ENCODE assay signal across 8 cellular contexts in genomic region chr19:45887311-45887710, GRCh38. TPM values are rescaled to one million over a fixed set of nuclear protein-coding genes. Genes with fewer than 3 reads are reported as not detected.
DNase-seq lines count a peak whose midpoint lies in the region; ATAC-seq and TF ChIP-seq lines count a peak whose summit lies in the region.

No MANE protein-coding gene starts in this region.

- peak overlapping the region; percentile 90 for H3K4me2 ChIP-seq in mammary epithelial cell (ENCODE audit: insufficient read depth, low read depth, low read length)

- H3K27ac ChIP-seq in A673 (ENCODE audit: low read depth, low read length, poor library complexity, severe bottlenecking) (peak overlapping the region; percentile 90), mammary epithelial cell (ENCODE audit: insufficient read depth, low read depth, low read length) (peak overlapping the region; percentile 73), muscle layer of colon (ENCODE audit: low read depth, low read length) (peak overlapping the region; percentile 89)

- H3K9ac ChIP-seq in mammary epithelial cell (ENCODE audit: insufficient read depth, low read length): peak overlapping the region; percentile 64
- H3K9ac ChIP-seq in muscle layer of colon (ENCODE audit: low read length): peak overlapping the region; percentile 94

- no peak for TF ChIP-seq CTCF in A673 (conservative IDR thresholded peaks at IDR 0.05; ENCODE audit: low read depth, low read length)
- TF ChIP-seq CTCF in mammary epithelial cell (conservative IDR thresholded peaks at IDR 0.05 in 1 of 2, IDR thresholded peaks at IDR 0.05 in 1 of 2; ENCODE audit: extremely low read depth in 1 of 2, insufficient read depth in 1 of 2, low read depth in 1 of 2, low read length in 2 of 2): no peak

- peak overlapping the region; percentile 38 to 100 (median 98) for H3K4me3 Mint-ChIP-seq in IgD-negative memory B cell

- peaks cover 8 to 22% (median 13%) of the 10 kb centered on the region in 3 donors for H3K4me1 Mint-ChIP-seq in IgD-negative memory B cell

- peaks cover 29% of the 10 kb centered on the region for H3K4me1 ChIP-seq in A673 (ENCODE audit: insufficient read depth, low read length, poor library complexity, severe bottlenecking)
- peaks cover 32% of the 10 kb centered on the region for H3K4me1 ChIP-seq in mammary epithelial cell (ENCODE audit: insufficient read depth, low read length)
- H3K4me1 ChIP-seq in muscle layer of colon (ENCODE audit: insufficient read depth, low read length): peaks cover 31% of the 10 kb centered on the region

- ATAC-seq in HG02642 (IDR thresholded peaks at IDR 0.05; ENCODE audit: poor library complexity, unreplicated experiment): no peak

- in situ Hi-C loops in mammary epithelial cell (cut with MboI; ENCODE audit: low sequenced_read_pairs in 2 of 2): no loop called here

- peak overlapping the region; percentile 96 for H2AFZ ChIP-seq in mammary epithelial cell (ENCODE audit: low read depth, low read length)

- H3K9me3 ChIP-seq in A673 (ENCODE audit: low read depth, low read length, poor library complexity, severe bottlenecking) (no peaks in the 10 kb centered on the region), mammary epithelial cell (replicated peaks; ENCODE audit: insufficient read depth, low read length) (no peaks in the 10 kb centered on the region), muscle layer of colon (ENCODE audit: low read length) (no peaks in the 10 kb centered on the region)

- intact Hi-C loops in A673 (cut with micrococcal nuclease; ENCODE audit: unreplicated experiment): no loop called here
- intact Hi-C loops in mammary epithelial cell (cut with micrococcal nuclease): loop anchor here (2.0 to 10.0 kb wide), 4 partner anchors 110 to 187 kb away; partner anchors contain the start of gene CCDC61
- intact Hi-C loops in posterior vena cava (cut with DNase I): no loop called here

- DNase-seq in A673 (ENCODE audit: low spot score) (no peak), mammary epithelial cell (no peak), posterior vena cava (ENCODE audit: low spot score) (no peak)
- DNase-seq in stimulated activated CD8-positive, alpha-beta memory T cell treated with anti-CD3 and anti-CD28 coated beads, Interleukin-4, amount 100 ng/mL, for 48 hours: no peak
- no peak for DNase-seq in stimulated activated CD4-positive, alpha-beta T cell treated with anti-CD3 and anti-CD28 coated beads, Interleukin-2, amount 100 ng/mL, for 48 hours

- peaks cover 7% of the 10 kb centered on the region for H3K36me3 Mint-ChIP-seq in IgD-negative memory B cell

- 57% methylated on average over 4 of the region's 5 CpGs for WGBS in mammary epithelial cell (ENCODE audit: low coverage, missing lambda C conversion rate)

- H3K27ac Mint-ChIP-seq in IgD-negative memory B cell: peak overlapping the region in 1 of 3 donors; percentile 98

- H3K27me3 ChIP-seq in A673 (replicated peaks; ENCODE audit: insufficient read depth, low read depth, low read length, poor library complexity) (no peaks in the 10 kb centered on the region), mammary epithelial cell (ENCODE audit: insufficient read depth, low read length) (no peaks in the 10 kb centered on the region), muscle layer of colon (ENCODE audit: control insufficient read depth in 1 of 2, insufficient read depth in 2 of 2, low read length in 2 of 2) (no peaks in the 10 kb centered on the region)

- BruUV-seq in A673 (replicated peaks; lab: Mats Ljungman, UMichigan): no TSS peak
- TSS peak; percentile 60 for BruUV-seq in mammary epithelial cell (replicated peaks; lab: Mats Ljungman, UMichigan)

- peaks cover 20% of the 10 kb centered on the region for H3K79me2 ChIP-seq in mammary epithelial cell (ENCODE audit: insufficient read depth, low read length)

- CTCF ChIA-PET in A673 (lab: Charles Lee): no interaction called here
- CTCF ChIA-PET in mammary epithelial cell (lab: Charles Lee; ENCODE audit: low non-redundant PET): no interaction called here

- POLR2A ChIA-PET in A673 (lab: Charles Lee; ENCODE audit: low non-redundant PET): no interaction called here

- peaks cover 3% of the 10 kb centered on the region for H3K27me3 Mint-ChIP-seq in IgD-negative memory B cell

- H3K9me3 Mint-ChIP-seq in IgD-negative memory B cell: no peaks in the 10 kb centered on the region

- H4K20me1 ChIP-seq in mammary epithelial cell (ENCODE audit: insufficient read depth, low read length): no peaks in the 10 kb centered on the region

- peaks cover 2% of the 10 kb centered on the region for H3K36me3 ChIP-seq in A673 (ENCODE audit: insufficient read depth, low read length, poor library complexity, severe bottlenecking)
- no peaks in the 10 kb centered on the region for H3K36me3 ChIP-seq in mammary epithelial cell (ENCODE audit: insufficient read depth, low read length)
- no peaks in the 10 kb centered on the region for H3K36me3 ChIP-seq in muscle layer of colon (ENCODE audit: insufficient read depth, low read length)

- dilution Hi-C loops in mammary epithelial cell (cut with HindIII; ENCODE audit: low sequenced_read_pairs): no loop called here

- H3K4me3 ChIP-seq in A673 (ENCODE audit: low read depth, low read length, poor library complexity, severe bottlenecking) (peak overlapping the region; percentile 79), mammary epithelial cell (replicated peaks in 1 of 3; ENCODE audit: insufficient read depth in 1 of 3, low read depth in 2 of 3, low read length in 3 of 3) (peak overlapping the region; percentile 54 to 74 (median 61)), muscle layer of colon (ENCODE audit: low read depth in 1 of 2, low read length in 2 of 2) (peak overlapping the region; percentile 55 to 84)

RNA-seq across cellular contexts. Expression of gene IRF2BP1, which starts 1.4 kb away (rescaled TPM):
- total RNA-seq in A673 (2021) (29.7 and 34.5 TPM in 2 replicates), mammary epithelial cell (10 to 100 TPM; 15.9 to 28.0 TPM), posterior vena cava (10 to 100 TPM; 14.3 to 14.5 TPM)
- polyA plus RNA-seq in IgD-negative memory B cell (10.0 TPM), mammary epithelial cell (5.7 TPM)
- 6.1 TPM for polyA minus RNA-seq in mammary epithelial cell

RNA-seq across cellular contexts. Expression of gene MYPOP, which starts 15.1 kb away (rescaled TPM):
- total RNA-seq in A673 (2021) (11.4 and 13.5 TPM in 2 replicates), mammary epithelial cell (1 to 10 TPM; 1.8 to 8.9 TPM), posterior vena cava (1 to 10 TPM; 4.3 to 6.1 TPM)
- polyA plus RNA-seq in IgD-negative memory B cell (0.70 TPM), mammary epithelial cell (1.4 TPM)
- polyA minus RNA-seq in mammary epithelial cell: 1.8 TPM

RNA-seq across cellular contexts. Expression of gene FOXA3, which starts 23.2 kb away (rescaled TPM):
- total RNA-seq in A673 (2021) (not detected in 2 replicates), mammary epithelial cell (not detected), posterior vena cava (not detected)
- polyA plus RNA-seq in IgD-negative memory B cell (not detected), mammary epithelial cell (not detected)
- polyA minus RNA-seq in mammary epithelial cell: not detected

RNA-seq across cellular contexts. Expression of gene SYMPK, which starts 24.4 kb away (rescaled TPM):
- total RNA-seq in A673 (2021): 85.5 and 92.4 TPM in 2 replicates
- 26.8 TPM for polyA plus RNA-seq in IgD-negative memory B cell
- 10 to 100 TPM; 32.3 to 81.6 TPM for total RNA-seq in mammary epithelial cell
- 56.2 TPM for polyA plus RNA-seq in mammary epithelial cell
- polyA minus RNA-seq in mammary epithelial cell: 163 TPM
- 10 to 100 TPM; 41.2 to 44.6 TPM for total RNA-seq in posterior vena cava

RNA-seq across cellular contexts. Expression of gene NANOS2, which starts 27.3 kb away (rescaled TPM):
- total RNA-seq in A673 (2021) (not detected in 2 replicates), mammary epithelial cell (not detected), posterior vena cava (not detected)
- polyA plus RNA-seq in IgD-negative memory B cell (not detected), mammary epithelial cell (not detected)
- polyA minus RNA-seq in mammary epithelial cell: not detected
